ENCODE assay signal across 10 cellular contexts in genomic region chr19:19388568-19389555, GRCh38. TPM values are rescaled to one million over a fixed set of nuclear protein-coding genes. Genes with fewer than 3 reads are reported as not detected.
A peak's percentile ranks its signal among the peaks of the same experiment; 100 is the strongest.
DNase-seq lines count a peak whose midpoint lies in the region; ATAC-seq and TF ChIP-seq lines count a peak whose summit lies in the region.
"Had no signal": no experiment of that assay in that cellular context is flagged by ENCODE, and none has a peak within 500 bp of the region (broad histone marks: within the 10 kb centered on the region; RNA-seq: fewer than 3 reads in every experiment).

No MANE protein-coding gene starts in this region.

- H3K9me3 ChIP-seq in heart right ventricle (no peaks in the 10 kb centered on the region), breast epithelium (no peaks in the 10 kb centered on the region), muscle layer of duodenum (ENCODE audit: control insufficient read depth in 1 of 2, low read length in 2 of 2) (no peaks in the 10 kb centered on the region)

- 48 to 51% methylated on average over 13 of the region's 13 CpGs for whole genome bisulfite sequencing in heart right ventricle, 2 donors

- H3K4me1 ChIP-seq in heart right ventricle (peaks cover 9 to 89% (median 79%) of the 10 kb centered on the region in 9 donors), breast epithelium (no peaks in the 10 kb centered on the region), muscle layer of duodenum (ENCODE audit: control insufficient read depth in 1 of 2, insufficient read depth in 2 of 2, low read length in 2 of 2) (peaks cover 5 to 28% of the 10 kb centered on the region in 2 donors)

- H3K36me3 ChIP-seq in heart right ventricle (no peaks in the 10 kb centered on the region), breast epithelium (no peaks in the 10 kb centered on the region), muscle layer of duodenum (ENCODE audit: control insufficient read depth in 1 of 2, insufficient read depth in 2 of 2, low read length in 2 of 2) (no peaks in the 10 kb centered on the region)

- H3K4me3 ChIP-seq in heart right ventricle = peak overlapping the region in 1 of 10 donors; percentile 3
- no peak overlapping the region for H3K4me3 ChIP-seq in breast epithelium
- H3K4me3 ChIP-seq in muscle layer of duodenum (ENCODE audit: low read depth in 1 of 2, low read length in 2 of 2) = no peak overlapping the region

- DNase-seq in heart right ventricle = no peak
- no peak for DNase-seq in cardiac septum (ENCODE audit: low spot score)
- DNase-seq in breast epithelium (ENCODE audit: low spot score in 2 of 2) = no peak
- no peak for DNase-seq in NCI-H2107 treated with DMSO at 0.1 percent for 48 hours (lab: John Stamatoyannopoulos, UW; ENCODE audit: unreplicated experiment)
- no peak for DNase-seq in activated CD8-positive, alpha-beta memory T cell treated with anti-CD3 and anti-CD28 coated beads for 24 hours
- DNase-seq: NCI-H2171 treated with DMSO at 0.1 percent for 48 hours had no signal

- no peak for ATAC-seq in heart right ventricle
- no peak for ATAC-seq in GM19351 (IDR thresholded peaks at IDR 0.05; ENCODE audit: unreplicated experiment)
- ATAC-seq in GM21786 (IDR thresholded peaks at IDR 0.05; ENCODE audit: unreplicated experiment) = no peak

- H3K27ac ChIP-seq in heart right ventricle (peak overlapping the region in 9 of 10 donors; percentile 25 to 92 (median 51)), breast epithelium (peak overlapping the region; percentile 36 to 64), muscle layer of duodenum (ENCODE audit: low read length) (peak overlapping the region; percentile 32)
- H3K27ac ChIP-seq: VCaP had no signal

- intact Hi-C loops in heart right ventricle (cut with DNase I) = loop anchor here in 1 of 10 donors (5.0 kb wide), 1 partner anchor 98 kb away; no protein-coding TSS in a partner anchor
- intact Hi-C loops in cardiac septum (cut with DNase I) = no loop called here
- intact Hi-C loops in breast epithelium (cut with DNase I; ENCODE audit: low total_unique reads) = no loop called here

- no peak for TF ChIP-seq POLR2A in breast epithelium (IDR thresholded peaks at IDR 0.05)

- TF ChIP-seq CTCF in heart right ventricle (IDR thresholded peaks at IDR 0.05) (no peak), breast epithelium (IDR thresholded peaks at IDR 0.05) (no peak)

- H3K27me3 ChIP-seq in heart right ventricle (no peaks in the 10 kb centered on the region), breast epithelium (no peaks in the 10 kb centered on the region), muscle layer of duodenum (ENCODE audit: low read depth, low read length) (no peaks in the 10 kb centered on the region)

RNA-seq across cellular contexts. Expression of gene GATAD2A, which starts 16.6 kb away (rescaled TPM):
- total RNA-seq in heart right ventricle (10 to 100 TPM; 22.1 to 48.5 (median 26.0) TPM), cardiac septum (39.9 TPM), breast epithelium (10 to 100 TPM; 29.1 to 38.7 (median 33.6) TPM)
- polyA plus RNA-seq in heart right ventricle = 10 to 100 TPM in 1 of 2 donors, 1 to 10 TPM in 1; 7.5 to 13.3 TPM
